ENCODE assay signal across 5 cellular contexts in the genomic region with DNA sequence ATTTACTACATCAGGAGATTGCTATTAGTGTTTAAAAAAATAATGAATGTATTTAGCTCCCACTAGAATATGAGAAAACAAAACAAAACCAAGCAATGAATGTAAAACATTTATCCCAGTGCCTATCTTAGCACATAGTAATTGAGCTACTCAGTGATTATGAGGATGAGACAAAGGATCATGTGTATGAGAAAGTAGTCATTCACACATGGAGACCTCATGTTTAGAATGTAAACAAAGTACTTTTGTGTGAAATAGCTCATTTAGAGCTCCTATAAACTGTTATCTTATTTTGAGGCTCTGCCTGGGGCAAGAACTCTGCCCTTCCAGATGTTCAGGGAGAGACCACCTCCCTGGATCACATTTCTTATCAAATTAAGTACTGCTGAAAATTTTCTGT.
"Had no signal": no experiment of that assay in that cellular context is flagged by ENCODE, and none has a peak within 500 bp of the region (broad histone marks: within the 10 kb centered on the region; RNA-seq: fewer than 3 reads in every experiment).

No MANE protein-coding gene starts in this region.

- DNase-seq: H9, HCEC 1CT, KBM-7 had no signal

- ATAC-seq: GM23338 had no signal

- H2AFZ ChIP-seq: GM23338 had no signal

- H3K27ac ChIP-seq: HL-60 had no signal

- H3K4me2 ChIP-seq: GM23338 had no signal

- H3K4me3 ChIP-seq: GM23338 had no signal
